16 cellular contexts compared by ENCODE assay signal in the genomic region with DNA sequence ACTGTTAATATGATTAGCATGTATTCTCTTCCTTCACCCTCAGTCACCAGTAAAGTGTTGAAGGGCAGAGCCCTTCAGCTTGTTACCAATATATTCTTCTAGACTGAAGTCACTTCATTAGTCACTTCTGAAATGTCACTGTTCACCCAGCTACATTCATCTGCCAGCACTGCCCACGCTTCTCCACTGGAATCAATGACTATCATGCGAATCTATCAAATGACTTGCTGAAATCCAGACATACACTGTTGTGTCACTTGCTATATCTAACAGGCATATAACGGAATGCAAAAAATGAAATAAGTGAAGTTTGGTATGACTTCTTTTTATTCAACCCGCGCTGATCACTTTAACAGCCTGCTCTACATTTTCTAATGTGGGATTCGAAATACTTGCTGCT. TPM values are rescaled to one million over a fixed set of nuclear protein-coding genes. Genes with fewer than 3 reads are reported as not detected.
"Had no signal": no experiment of that assay in that cellular context is flagged by ENCODE, and none has a peak within 500 bp of the region (broad histone marks: within the 10 kb centered on the region; RNA-seq: fewer than 3 reads in every experiment).

No MANE protein-coding gene starts in this region.

- H3K9me3 Mint-ChIP-seq: central memory CD8-positive, alpha-beta T cell; mesothelial cell of epicardium; natural killer cell treated with Interleukin-12 subunit alpha and Interleukin-12 subunit beta and Interleukin-15 and Interleukin-18, amount 100 ng/mL, for 72 hours had no signal

- ATAC-seq: gastrocnemius medialis; heart left ventricle; left lobe of liver; natural killer cell treated with Interleukin-12 subunit alpha and Interleukin-12 subunit beta and Interleukin-15 and Interleukin-18, amount 100 ng/mL, for 72 hours had no signal

- FAIRE-seq: kidney, urothelium cell line had no signal

- DNase-seq: activated CD4-positive, alpha-beta T cell treated with anti-CD3 and anti-CD28 coated beads, Interleukin-2, amount 50 U/mL, for 48 hours; activated CD4-positive, CD25-positive, alpha-beta regulatory T cell; activated naive CD4-positive, alpha-beta T cell; cortex of kidney; effector CD4-positive, alpha-beta T cell; gastrocnemius medialis; heart left ventricle; kidney; SHP77; sigmoid colon had no signal

- H3K4me1 Mint-ChIP-seq: mesothelial cell of epicardium had no signal

- H3K27me3 Mint-ChIP-seq: central memory CD8-positive, alpha-beta T cell; natural killer cell treated with Interleukin-12 subunit alpha and Interleukin-12 subunit beta and Interleukin-15 and Interleukin-18, amount 100 ng/mL, for 72 hours had no signal

- H3K27ac Mint-ChIP-seq: mesothelial cell of epicardium; natural killer cell treated with Interleukin-12 subunit alpha and Interleukin-12 subunit beta and Interleukin-15 and Interleukin-18, amount 100 ng/mL, for 72 hours had no signal

- H3K4me3 Mint-ChIP-seq: central memory CD8-positive, alpha-beta T cell; mesothelial cell of epicardium; natural killer cell treated with Interleukin-12 subunit alpha and Interleukin-12 subunit beta and Interleukin-15 and Interleukin-18, amount 100 ng/mL, for 72 hours had no signal

RNA-seq across cellular contexts. Expression of a gene that starts 28.7 kb away (rescaled TPM):
- total RNA-seq: ascending aorta; mesothelial cell of epicardium; natural killer cell treated with Interleukin-12 subunit alpha and Interleukin-12 subunit beta and Interleukin-15 and Interleukin-18, amount 100 ng/mL, for 72 hours had no signal
